In the genomic region with DNA sequence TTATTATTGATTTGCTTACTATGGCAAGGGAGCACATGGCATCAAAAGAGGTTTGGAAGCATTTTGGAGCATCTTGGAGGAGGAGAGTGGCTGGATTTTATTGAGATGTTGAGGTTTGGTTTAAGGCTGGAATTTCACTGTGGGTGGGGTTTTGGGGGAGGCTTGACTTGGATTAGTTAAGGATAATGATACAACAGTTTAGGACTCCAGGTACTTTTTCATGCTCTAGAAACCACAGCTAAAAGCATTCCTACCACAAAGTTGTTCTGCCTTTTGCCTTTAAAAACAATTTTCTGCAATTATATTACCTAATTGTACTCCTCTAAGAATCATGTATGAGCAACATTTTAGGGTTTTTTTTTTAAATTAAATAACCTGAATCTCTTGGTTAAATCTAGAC, we compare ENCODE assay signal across 22 cellular contexts. TPM values are rescaled to one million over a fixed set of nuclear protein-coding genes. Genes with fewer than 3 reads are reported as not detected.
DNase-seq lines count a peak whose midpoint lies in the region; ATAC-seq, FAIRE-seq and TF ChIP-seq lines count a peak whose summit lies in the region.
"Had no signal": no experiment of that assay in that cellular context is flagged by ENCODE, and none has a peak within 500 bp of the region (broad histone marks: within the 10 kb centered on the region; RNA-seq: fewer than 3 reads in every experiment).

No MANE protein-coding gene starts in this region.

- H3K27ac ChIP-seq in CD4-positive, CD25-positive, alpha-beta regulatory T cell (ENCODE audit: insufficient read depth, low read length, poor library complexity, severe bottlenecking) = peak overlapping the region; percentile 24
- peak overlapping the region; percentile 31 for H3K27ac ChIP-seq in angular gyrus (ENCODE audit: low read depth, low read length)
- no peak overlapping the region for H3K27ac ChIP-seq in upper lobe of right lung
- H3K27ac ChIP-seq: HL-60, Peyer's patch had no signal

- peak overlapping the region; percentile 87 to 97 (median 95) for H3K4me3 Mint-ChIP-seq in CD4-positive, CD25-positive, alpha-beta regulatory T cell

- peaks cover 60% of the 10 kb centered on the region for H3K36me3 ChIP-seq in CD4-positive, CD25-positive, alpha-beta regulatory T cell (ENCODE audit: control insufficient read depth, insufficient read depth, low read length)
- H3K36me3 ChIP-seq in upper lobe of right lung = no peaks in the 10 kb centered on the region
- H3K36me3 ChIP-seq: BE2C had no signal

- H3K9me3 ChIP-seq in CD4-positive, CD25-positive, alpha-beta regulatory T cell (ENCODE audit: control insufficient read depth in 2 of 2, low read length in 2 of 2) = no peaks in the 10 kb centered on the region
- no peaks in the 10 kb centered on the region for H3K9me3 ChIP-seq in upper lobe of right lung
- H3K9me3 ChIP-seq: BE2C, Peyer's patch had no signal

- H3K36me3 Mint-ChIP-seq in CD4-positive, CD25-positive, alpha-beta regulatory T cell = peaks cover 71% of the 10 kb centered on the region

- H3K4me1 ChIP-seq in CD4-positive, CD25-positive, alpha-beta regulatory T cell (ENCODE audit: control insufficient read depth, insufficient read depth, low read length, poor library complexity, severe bottlenecking) = peaks cover 73% of the 10 kb centered on the region
- H3K4me1 ChIP-seq in upper lobe of right lung = peaks cover 9% of the 10 kb centered on the region
- H3K4me1 ChIP-seq: BE2C had no signal

- ATAC-seq in CD4-positive, CD25-positive, alpha-beta regulatory T cell (ENCODE audit: low read depth in 2 of 2) = no peak
- ATAC-seq in HG02623 (IDR thresholded peaks at IDR 0.05; ENCODE audit: unreplicated experiment) = no peak
- ATAC-seq in upper lobe of right lung = no peak
- ATAC-seq: GM12878, HepG2, K562 had no signal

- TF ChIP-seq CTCF in upper lobe of right lung (IDR thresholded peaks at IDR 0.05) = no peak

- intact Hi-C loops in upper lobe of right lung (cut with DNase I) = no loop called here

- peak overlapping the region; percentile 99 for H3K4me3 ChIP-seq in CD4-positive, CD25-positive, alpha-beta regulatory T cell (ENCODE audit: low read depth, low read length)
- no peak overlapping the region for H3K4me3 ChIP-seq in upper lobe of right lung
- H3K4me3 ChIP-seq: GM12878, K562, Peyer's patch had no signal

- H3K4me1 Mint-ChIP-seq in CD4-positive, CD25-positive, alpha-beta regulatory T cell = peaks cover 47 to 92% (median 79%) of the 10 kb centered on the region in 4 donors

- peak; percentile 27 for FAIRE-seq in G401.6 (lab: Jason Lieb, UNC)
- FAIRE-seq: GM12878, HepG2 had no signal

- no peaks in the 10 kb centered on the region for H3K27me3 ChIP-seq in CD4-positive, CD25-positive, alpha-beta regulatory T cell (ENCODE audit: control insufficient read depth, insufficient read depth, low read length)
- no peaks in the 10 kb centered on the region for H3K27me3 ChIP-seq in upper lobe of right lung
- H3K27me3 ChIP-seq: Peyer's patch had no signal

- DNase-seq in CD4-positive, CD25-positive, alpha-beta regulatory T cell = no peak
- DNase-seq in glomerular visceral epithelial cell (ENCODE audit: extremely low spot score) (peak; percentile 31), upper lobe of right lung (no peak)
- no peak for DNase-seq in stimulated activated CD4-positive, alpha-beta T cell treated with anti-CD3 and anti-CD28 coated beads, Interleukin-4, amount 100 ng/mL, for 4 hours
- DNase-seq: BE2C, COR-L47, DMS79, NCI-H1092 treated with DMSO at 0.1 percent for 48 hours, NCI-H1436 treated with DMSO at 0.1 percent for 48 hours, NCI-H2029 treated with DMSO at 0.1 percent for 48 hours, NCI-H226, NCI-H510A treated with DMSO at 0.1 percent for 48 hours, NCI-H748 treated with DMSO at 0.1 percent for 48 hours, Peyer's patch had no signal

- peaks cover 6% of the 10 kb centered on the region for H3K27me3 Mint-ChIP-seq in CD4-positive, CD25-positive, alpha-beta regulatory T cell

- peak overlapping the region in 2 of 3 donors; percentile 95 to 96 for H3K27ac Mint-ChIP-seq in CD4-positive, CD25-positive, alpha-beta regulatory T cell

- H3K9me3 Mint-ChIP-seq in CD4-positive, CD25-positive, alpha-beta regulatory T cell = peaks cover 0 to 3% (median 0%) of the 10 kb centered on the region in 7 donors

RNA-seq across cellular contexts. Expression of a gene that starts 5.0 kb away (rescaled TPM):
- total RNA-seq in CD4-positive, CD25-positive, alpha-beta regulatory T cell = 16.6 TPM
- 10 to 100 TPM in 2 of 4 donors, 1 to 10 TPM in 2; 7.6 to 15.0 (median 10.3) TPM for polyA plus RNA-seq in CD4-positive, CD25-positive, alpha-beta regulatory T cell
- 2.8 TPM for total RNA-seq in upper lobe of right lung
- total RNA-seq: HT-29, K562 had no signal
